In genomic region chr7:16978358-16979244, GRCh38 we compare ENCODE assay signal across 16 cellular contexts.
A peak's percentile ranks its signal among the peaks of the same experiment; 100 is the strongest.
DNase-seq lines count a peak whose midpoint lies in the region; FAIRE-seq and TF ChIP-seq lines count a peak whose summit lies in the region.
"Had no signal": no experiment of that assay in that cellular context is flagged by ENCODE, and none has a peak within 500 bp of the region (broad histone marks: within the 10 kb centered on the region; RNA-seq: fewer than 3 reads in every experiment).

No MANE protein-coding gene starts in this region.

- H3K27ac ChIP-seq in 22Rv1 = peak overlapping the region; percentile 26
- H3K27ac ChIP-seq: BLaER1, coronary artery, spleen had no signal

- H3K27me3 Mint-ChIP-seq in activated CD4-positive, alpha-beta T cell treated with anti-CD3 and anti-CD28 coated beads, Interleukin-2, amount 10 ng/mL, durations not matched to agents 24 days and 14 days = peaks cover 34% of the 10 kb centered on the region
- H3K27me3 Mint-ChIP-seq: stimulated activated naive B cell treated with anti-CD40 and anti-IgM and Interleukin-4, amounts not matched to agents 10 μg/mL and 1 μg/mL and 100 μg/mL, for 72 hours had no signal

- H3K4me3 Mint-ChIP-seq in activated CD4-positive, alpha-beta T cell treated with anti-CD3 and anti-CD28 coated beads, Interleukin-2, amount 10 ng/mL, durations not matched to agents 24 days and 14 days = no peak overlapping the region
- H3K4me3 Mint-ChIP-seq: stimulated activated naive B cell treated with anti-CD40 and anti-IgM and Interleukin-4, amounts not matched to agents 10 μg/mL and 1 μg/mL and 100 μg/mL, for 72 hours had no signal

- no peaks in the 10 kb centered on the region for H3K27me3 ChIP-seq in bronchial epithelial cell (ENCODE audit: control insufficient read depth, insufficient read depth, low read length)
- H3K27me3 ChIP-seq: BLaER1 had no signal

- no peak overlapping the region for H3K4me3 ChIP-seq in HFF-Myc (replicated peaks; ENCODE audit: low read depth, low read length)
- no peak overlapping the region for H3K4me3 ChIP-seq in bronchial epithelial cell (ENCODE audit: low read depth, low read length)
- H3K4me3 ChIP-seq: BLaER1, coronary artery, GM12878, spleen had no signal

- FAIRE-seq in bronchial epithelial cell (lab: Jason Lieb, UNC) = no peak
- FAIRE-seq: GM12878 had no signal

- peak; percentile 30 for DNase-seq in HFF-Myc (ENCODE audit: extremely low read depth, low read depth)
- peak; percentile 93 for DNase-seq in bronchial epithelial cell (ENCODE audit: low read depth)
- peak; percentile 4 for DNase-seq in left kidney (ENCODE audit: low read depth, low spot score)
- no peak for DNase-seq in iPS-NIHi7 (ENCODE audit: extremely low spot score)
- no peak for DNase-seq in activated gamma-delta T cell (lab: John Stamatoyannopoulos, UW)
- no peak for DNase-seq in activated CD4-positive, alpha-beta T cell treated with anti-CD3 and anti-CD28 coated beads, Interleukin-2, amount 10 ng/mL, durations not matched to agents 24 days and 14 days
- no peak for DNase-seq in NCI-H1092 treated with DMSO at 0.1 percent for 48 hours (lab: John Stamatoyannopoulos, UW)
- DNase-seq: activated T-cell treated with anti-CD3 and anti-CD28 coated beads, Interleukin-2, amount 50 U/mL, for 48 hours; left cardiac atrium; NCI-H748 treated with DMSO at 0.1 percent for 48 hours; spleen; stimulated activated naive B cell treated with anti-CD40 and anti-IgM and Interleukin-4, amounts not matched to agents 10 μg/mL and 1 μg/mL and 100 μg/mL, for 72 hours had no signal

- H3K4me1 Mint-ChIP-seq in activated CD4-positive, alpha-beta T cell treated with anti-CD3 and anti-CD28 coated beads, Interleukin-2, amount 10 ng/mL, durations not matched to agents 24 days and 14 days = peaks cover 11% of the 10 kb centered on the region

- no peak overlapping the region for H3K27ac Mint-ChIP-seq in activated CD4-positive, alpha-beta T cell treated with anti-CD3 and anti-CD28 coated beads, Interleukin-2, amount 10 ng/mL, durations not matched to agents 24 days and 14 days
- H3K27ac Mint-ChIP-seq: stimulated activated naive B cell treated with anti-CD40 and anti-IgM and Interleukin-4, amounts not matched to agents 10 μg/mL and 1 μg/mL and 100 μg/mL, for 72 hours had no signal

- intact Hi-C loops in activated CD4-positive, alpha-beta T cell treated with anti-CD3 and anti-CD28 coated beads, Interleukin-2, amount 10 ng/mL, durations not matched to agents 24 days and 14 days (cut with micrococcal nuclease) = no loop called here

- TF ChIP-seq CTCF in 22Rv1 (IDR thresholded peaks at IDR 0.05) = no peak
- no peak for TF ChIP-seq CTCF in HFF-Myc (IDR thresholded peaks at IDR 0.05; ENCODE audit: low read depth, low read length, missing control alignments)
- no peak for TF ChIP-seq CTCF in bronchial epithelial cell (IDR thresholded peaks at IDR 0.05; ENCODE audit: insufficient read depth, low read length, severe bottlenecking)

- H3K9me3 Mint-ChIP-seq in activated CD4-positive, alpha-beta T cell treated with anti-CD3 and anti-CD28 coated beads, Interleukin-2, amount 10 ng/mL, durations not matched to agents 24 days and 14 days = no peaks in the 10 kb centered on the region
- H3K9me3 Mint-ChIP-seq: stimulated activated naive B cell treated with anti-CD40 and anti-IgM and Interleukin-4, amounts not matched to agents 10 μg/mL and 1 μg/mL and 100 μg/mL, for 72 hours had no signal

- no peaks in the 10 kb centered on the region for H3K36me3 Mint-ChIP-seq in activated CD4-positive, alpha-beta T cell treated with anti-CD3 and anti-CD28 coated beads, Interleukin-2, amount 10 ng/mL, durations not matched to agents 24 days and 14 days (ENCODE audit: low read depth)
- H3K36me3 Mint-ChIP-seq: stimulated activated naive B cell treated with anti-CD40 and anti-IgM and Interleukin-4, amounts not matched to agents 10 μg/mL and 1 μg/mL and 100 μg/mL, for 72 hours had no signal

- no peaks in the 10 kb centered on the region for H3K36me3 ChIP-seq in bronchial epithelial cell (ENCODE audit: control insufficient read depth, insufficient read depth, low read length)
- H3K36me3 ChIP-seq: BLaER1, spleen had no signal

Comparison
In these comparisons a context has a peak if more than half of its experiments do, and no peak if none do; other contexts are left out.
1. DNase-seq: peak in HFF-Myc (single experiment), bronchial epithelial cell (single experiment) and left kidney (single experiment); none in iPS-NIHi7 (single experiment), activated gamma-delta T cell (single experiment), activated CD4-positive, alpha-beta T cell treated with anti-CD3 and anti-CD28 coated beads, Interleukin-2, amount 10 ng/mL, durations not matched to agents 24 days and 14 days (single experiment) and NCI-H1092 treated with DMSO at 0.1 percent for 48 hours (single experiment).